ENCODE assay signal across 18 cellular contexts in genomic region chr13:76845865-76846264, GRCh38.
"Had no signal": no experiment of that assay in that cellular context is flagged by ENCODE, and none has a peak within 500 bp of the region (broad histone marks: within the 10 kb centered on the region; RNA-seq: fewer than 3 reads in every experiment).

No MANE protein-coding gene starts in this region.

- ATAC-seq: heart right ventricle; lower lobe of right lung; natural killer cell treated with Interleukin-12 subunit alpha and Interleukin-12 subunit beta and Interleukin-15 and Interleukin-18, amount 100 ng/mL, for 72 hours; psoas muscle; right lobe of liver; stimulated activated naive B cell treated with anti-CD40 and anti-IgM and Interleukin-4, amounts not matched to agents 10 μg/mL and 1 μg/mL and 100 μg/mL, for 72 hours; stimulated activated naive CD8-positive, alpha-beta T cell treated with anti-CD3 and anti-CD28 coated beads, Interleukin-15, amount 100 ng/mL, for 72 hours had no signal

- H3K27me3 Mint-ChIP-seq: stimulated activated naive CD8-positive, alpha-beta T cell treated with anti-CD3 and anti-CD28 coated beads, Interleukin-15, amount 100 ng/mL, for 72 hours had no signal

- H3K27ac ChIP-seq: heart right ventricle, left ventricle myocardium inferior, lower lobe of right lung, psoas muscle, right lobe of liver had no signal

- H3K36me3 Mint-ChIP-seq: memory B cell; natural killer cell treated with Interleukin-12 subunit alpha and Interleukin-12 subunit beta and Interleukin-15 and Interleukin-18, amount 100 ng/mL, for 72 hours; stimulated activated naive B cell treated with anti-CD40 and anti-IgM and Interleukin-4, amounts not matched to agents 10 μg/mL and 1 μg/mL and 100 μg/mL, for 72 hours had no signal

- H3K27ac Mint-ChIP-seq: endodermal cell; memory B cell; natural killer cell treated with Interleukin-12 subunit alpha and Interleukin-12 subunit beta and Interleukin-15 and Interleukin-18, amount 100 ng/mL, for 72 hours; stimulated activated naive B cell treated with anti-CD40 and anti-IgM and Interleukin-4, amounts not matched to agents 10 μg/mL and 1 μg/mL and 100 μg/mL, for 72 hours; stimulated activated naive CD8-positive, alpha-beta T cell treated with anti-CD3 and anti-CD28 coated beads, Interleukin-15, amount 100 ng/mL, for 72 hours had no signal

- H3K4me1 Mint-ChIP-seq: endodermal cell; memory B cell; stimulated activated naive B cell treated with anti-CD40 and anti-IgM and Interleukin-4, amounts not matched to agents 10 μg/mL and 1 μg/mL and 100 μg/mL, for 72 hours; stimulated activated naive CD8-positive, alpha-beta T cell treated with anti-CD3 and anti-CD28 coated beads, Interleukin-15, amount 100 ng/mL, for 72 hours had no signal

- H3K9me3 ChIP-seq: heart right ventricle, left ventricle myocardium inferior, lower lobe of right lung, psoas muscle, right lobe of liver had no signal

- DNase-seq: effector CD4-positive, alpha-beta T cell; endodermal cell; heart right ventricle; hypothalamus; left ventricle myocardium inferior; lower lobe of right lung; midbrain; psoas muscle; retina; right lobe of liver; stimulated activated CD4-positive, alpha-beta T cell treated with anti-CD3 and anti-CD28 coated beads, Interleukin-2, amount 100 ng/mL, for 24 hours; stimulated activated CD4-positive, alpha-beta T cell treated with anti-CD3 and anti-CD28 coated beads, Interleukin-4, amount 100 ng/mL, for 4 hours; stimulated activated naive B cell treated with anti-CD40 and anti-IgM and Interleukin-4, amounts not matched to agents 10 μg/mL and 1 μg/mL and 100 μg/mL, for 72 hours; stimulated activated naive CD8-positive, alpha-beta T cell treated with anti-CD3 and anti-CD28 coated beads, Interleukin-15, amount 100 ng/mL, for 72 hours; trophoblast cell had no signal

- H3K9me3 Mint-ChIP-seq: memory B cell; natural killer cell treated with Interleukin-12 subunit alpha and Interleukin-12 subunit beta and Interleukin-15 and Interleukin-18, amount 100 ng/mL, for 72 hours; stimulated activated naive CD8-positive, alpha-beta T cell treated with anti-CD3 and anti-CD28 coated beads, Interleukin-15, amount 100 ng/mL, for 72 hours had no signal

- H3K4me1 ChIP-seq: left ventricle myocardium inferior, lower lobe of right lung, right lobe of liver had no signal

- H3K36me3 ChIP-seq: heart right ventricle, left ventricle myocardium inferior, lower lobe of right lung, right lobe of liver had no signal

- H3K4me3 ChIP-seq: coronary artery, heart right ventricle, left ventricle myocardium inferior, lower lobe of right lung, psoas muscle, right lobe of liver had no signal

- H3K27me3 ChIP-seq: heart right ventricle, right lobe of liver had no signal

- H3K4me3 Mint-ChIP-seq: endodermal cell; memory B cell; natural killer cell treated with Interleukin-12 subunit alpha and Interleukin-12 subunit beta and Interleukin-15 and Interleukin-18, amount 100 ng/mL, for 72 hours; stimulated activated naive B cell treated with anti-CD40 and anti-IgM and Interleukin-4, amounts not matched to agents 10 μg/mL and 1 μg/mL and 100 μg/mL, for 72 hours; stimulated activated naive CD8-positive, alpha-beta T cell treated with anti-CD3 and anti-CD28 coated beads, Interleukin-15, amount 100 ng/mL, for 72 hours had no signal
